7 cellular contexts compared by ENCODE assay signal in the genomic region with DNA sequence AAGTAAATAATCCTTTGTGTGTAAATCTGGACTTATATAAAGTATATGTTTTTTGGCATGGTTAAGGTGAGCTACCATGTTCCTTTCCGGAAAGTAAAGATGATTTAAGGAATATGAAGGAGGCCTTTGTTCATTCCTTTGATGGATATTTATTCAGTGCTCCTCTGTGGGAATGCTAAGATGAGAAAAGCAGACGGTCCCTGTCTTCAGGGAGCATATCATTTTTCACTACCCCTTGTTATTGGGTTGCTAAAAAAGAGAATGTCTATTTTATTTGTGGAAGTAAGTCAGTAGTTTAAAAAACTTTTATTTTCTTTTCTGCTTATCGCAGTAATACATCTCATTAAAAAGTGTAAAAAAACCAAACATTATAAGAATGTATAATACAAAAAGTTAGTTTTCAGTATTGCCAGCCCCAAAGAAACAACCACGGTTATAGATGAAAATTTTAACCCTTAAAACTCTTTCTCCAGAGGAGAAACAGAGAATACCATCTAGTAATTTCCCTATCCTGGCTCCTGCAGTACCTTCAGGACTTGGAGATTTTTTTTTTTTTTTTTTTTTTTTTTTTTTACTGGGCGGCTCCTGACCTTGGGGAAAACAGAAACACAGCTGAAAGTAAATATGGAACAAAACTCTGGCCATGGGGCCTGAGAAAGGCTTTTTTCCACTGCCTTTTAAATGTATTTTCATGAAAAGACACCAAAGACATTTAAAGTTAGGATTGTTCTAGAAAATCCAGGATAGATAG. TPM values are rescaled to one million over a fixed set of nuclear protein-coding genes. Genes with fewer than 3 reads are reported as not detected.
DNase-seq lines count a peak whose midpoint lies in the region; ATAC-seq and TF ChIP-seq lines count a peak whose summit lies in the region.

No MANE protein-coding gene starts in this region.

- peaks cover 7% of the 10 kb centered on the region for H3K4me1 Mint-ChIP-seq in stimulated activated naive CD8-positive, alpha-beta T cell treated with anti-CD3 and anti-CD28 coated beads, Interleukin-15, amount 100 ng/mL, for 72 hours

- no peaks in the 10 kb centered on the region for H3K9me3 ChIP-seq in hepatocyte (ENCODE audit: low read depth)

- H3K27me3 Mint-ChIP-seq in stimulated activated naive CD8-positive, alpha-beta T cell treated with anti-CD3 and anti-CD28 coated beads, Interleukin-15, amount 100 ng/mL, for 72 hours, result no peaks in the 10 kb centered on the region

- H3K4me3 Mint-ChIP-seq in stimulated activated naive CD8-positive, alpha-beta T cell treated with anti-CD3 and anti-CD28 coated beads, Interleukin-15, amount 100 ng/mL, for 72 hours, result peak overlapping the region; percentile 81 to 88

- H2AFZ ChIP-seq in hepatocyte, result peak overlapping the region; percentile 22

- H3K4me2 ChIP-seq in hepatocyte, result peak overlapping the region; percentile 68

- H4K20me1 ChIP-seq in hepatocyte (ENCODE audit: insufficient read depth, poor library complexity, severe bottlenecking), result no peaks in the 10 kb centered on the region

- H3K36me3 ChIP-seq in hepatocyte (replicated peaks; ENCODE audit: insufficient read depth, low read depth), result no peaks in the 10 kb centered on the region

- H3K79me2 ChIP-seq in hepatocyte, result no peaks in the 10 kb centered on the region

- peak overlapping the region; percentile 97 for H3K27ac Mint-ChIP-seq in stimulated activated naive CD8-positive, alpha-beta T cell treated with anti-CD3 and anti-CD28 coated beads, Interleukin-15, amount 100 ng/mL, for 72 hours

- peak overlapping the region; percentile 85 for H3K27ac ChIP-seq in hepatocyte

- TF ChIP-seq CTCF in WI38 (IDR thresholded peaks at IDR 0.05; ENCODE audit: low read depth, low read length) (no peak), hepatocyte (IDR thresholded peaks at IDR 0.05; ENCODE audit: poor library complexity) (no peak)

- H3K4me3 ChIP-seq in WI38 (ENCODE audit: low read depth, low read length) (peak overlapping the region; percentile 47), hepatocyte (no peak overlapping the region)

- DNase-seq in hepatocyte (ENCODE audit: low spot score) (no peak), cerebellum (ENCODE audit: low spot score) (no peak), NCI-H1930 (lab: John Stamatoyannopoulos, UW) (no peak)
- DNase-seq in stimulated activated naive CD8-positive, alpha-beta T cell treated with anti-CD3 and anti-CD28 coated beads, Interleukin-15, amount 100 ng/mL, for 72 hours, result no peak

- 57% methylated on average over 5 of the region's 5 CpGs for WGBS in hepatocyte (ENCODE audit: low lambda C conversion rate, missing lambda C conversion rate)

- no peaks in the 10 kb centered on the region for H3K9me2 ChIP-seq in hepatocyte (replicated peaks; ENCODE audit: insufficient read depth)

- no peaks in the 10 kb centered on the region for H3K9me3 Mint-ChIP-seq in stimulated activated naive CD8-positive, alpha-beta T cell treated with anti-CD3 and anti-CD28 coated beads, Interleukin-15, amount 100 ng/mL, for 72 hours

- no peaks in the 10 kb centered on the region for H3K27me3 ChIP-seq in hepatocyte

- peaks cover 21% of the 10 kb centered on the region for H3K4me1 ChIP-seq in hepatocyte (ENCODE audit: insufficient read depth)

- ATAC-seq in GM19395 (IDR thresholded peaks at IDR 0.05; ENCODE audit: unreplicated experiment) (peak; percentile 6), GM19452 (IDR thresholded peaks at IDR 0.05; ENCODE audit: unreplicated experiment) (no peak)
- ATAC-seq in stimulated activated naive CD8-positive, alpha-beta T cell treated with anti-CD3 and anti-CD28 coated beads, Interleukin-15, amount 100 ng/mL, for 72 hours, result no peak

RNA-seq across cellular contexts. Expression of gene CNN3, which starts 35.3 kb away (rescaled TPM):
- total RNA-seq in hepatocyte (255 and 256 TPM in 2 replicates), cerebellum (158 TPM)
- 416 and 420 TPM in 2 replicates for polyA plus RNA-seq in hepatocyte
